Comparison of ENCODE assay signal across 8 cellular contexts in the genomic region with DNA sequence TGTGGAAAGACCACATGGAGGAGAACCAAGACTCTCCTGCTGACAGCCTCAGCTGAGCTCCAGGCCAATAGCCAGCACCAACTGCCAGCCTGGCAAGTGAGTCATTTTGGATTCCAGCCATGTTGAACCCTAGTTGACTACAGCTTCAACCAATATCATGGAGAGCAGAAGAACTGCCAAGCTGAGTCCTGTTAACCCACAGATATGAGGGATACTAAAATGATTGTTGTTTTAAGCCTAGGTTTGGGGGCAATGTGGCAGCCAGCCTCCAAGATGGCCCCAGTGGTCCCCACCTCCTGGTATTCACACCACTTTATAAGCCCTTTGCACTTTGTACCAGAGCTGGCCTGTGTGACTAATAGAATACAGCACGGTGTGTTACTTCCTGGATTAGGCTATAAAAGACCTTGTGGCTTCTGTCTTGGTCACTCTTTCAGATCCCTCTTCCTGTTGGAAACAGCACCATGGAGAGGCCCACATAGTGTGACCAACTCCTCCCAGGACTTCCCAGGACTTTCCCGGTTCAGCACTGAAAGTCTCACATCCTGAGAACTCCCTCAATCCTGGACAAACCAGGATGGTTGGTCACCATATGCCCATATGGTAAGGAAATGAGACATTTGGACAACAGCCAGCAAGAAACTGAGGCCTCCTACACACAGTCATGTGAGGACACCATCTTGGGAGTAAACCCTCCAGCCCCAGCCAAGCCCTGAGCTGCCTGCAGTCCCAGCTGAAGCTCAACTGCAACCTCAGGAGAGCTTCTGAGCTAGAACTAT. TPM values are rescaled to one million over a fixed set of nuclear protein-coding genes. Genes with fewer than 3 reads are reported as not detected.
DNase-seq lines count a peak whose midpoint lies in the region; ATAC-seq, FAIRE-seq and TF ChIP-seq lines count a peak whose summit lies in the region.
"Had no signal": no experiment of that assay in that cellular context is flagged by ENCODE, and none has a peak within 500 bp of the region (broad histone marks: within the 10 kb centered on the region; RNA-seq: fewer than 3 reads in every experiment).

No MANE protein-coding gene starts in this region.

- H3K27me3 ChIP-seq in pancreas = no peaks in the 10 kb centered on the region

- CTCF ChIA-PET in activated CD8-positive, alpha-beta memory T cell treated with anti-CD3 and anti-CD28 coated beads, Interleukin-2, amount 10 ng/mL, durations not matched to agents 7 days and 5 days (lab: Charles Lee) = no interaction called here

- H3K4me3 ChIP-seq in astrocyte of the spinal cord (ENCODE audit: low read depth, low read length) (no peak overlapping the region), pancreas (no peak overlapping the region)

- no peak overlapping the region for H3K27ac ChIP-seq in pancreas

- no peaks in the 10 kb centered on the region for H3K9me3 Mint-ChIP-seq in activated CD8-positive, alpha-beta memory T cell treated with anti-CD3 and anti-CD28 coated beads, Interleukin-2, amount 10 ng/mL, durations not matched to agents 7 days and 5 days (ENCODE audit: low read depth)

- intact Hi-C loops in pancreas (cut with DNase I) = no loop called here

- H3K4me1 Mint-ChIP-seq in activated CD8-positive, alpha-beta memory T cell treated with anti-CD3 and anti-CD28 coated beads, Interleukin-2, amount 10 ng/mL, durations not matched to agents 7 days and 5 days = peaks cover 5% of the 10 kb centered on the region
- H3K4me1 Mint-ChIP-seq: memory B cell had no signal

- in situ Hi-C loops in astrocyte of the spinal cord (cut with HindIII; ENCODE audit: low sequenced_read_pairs) = no loop called here

- no peak for FAIRE-seq in pancreas (lab: Jason Lieb, UNC)

- H3K9me3 ChIP-seq in pancreas = no peaks in the 10 kb centered on the region

- no peaks in the 10 kb centered on the region for H3K36me3 Mint-ChIP-seq in activated CD8-positive, alpha-beta memory T cell treated with anti-CD3 and anti-CD28 coated beads, Interleukin-2, amount 10 ng/mL, durations not matched to agents 7 days and 5 days
- H3K36me3 Mint-ChIP-seq: memory B cell had no signal

- 65 to 69% methylated on average over 2 of the region's 2 CpGs for WGBS in pancreas, 2 donors

- no peak overlapping the region for H3K4me3 Mint-ChIP-seq in activated CD8-positive, alpha-beta memory T cell treated with anti-CD3 and anti-CD28 coated beads, Interleukin-2, amount 10 ng/mL, durations not matched to agents 7 days and 5 days
- H3K4me3 Mint-ChIP-seq: memory B cell had no signal

- TF ChIP-seq CTCF in astrocyte of the spinal cord (IDR thresholded peaks at IDR 0.05; ENCODE audit: low read depth, low read length) (no peak), pancreas (IDR thresholded peaks at IDR 0.05) (no peak)

- no peaks in the 10 kb centered on the region for H3K27me3 Mint-ChIP-seq in activated CD8-positive, alpha-beta memory T cell treated with anti-CD3 and anti-CD28 coated beads, Interleukin-2, amount 10 ng/mL, durations not matched to agents 7 days and 5 days
- H3K27me3 Mint-ChIP-seq: memory B cell had no signal

- H3K36me3 ChIP-seq in pancreas = no peaks in the 10 kb centered on the region

- DNase-seq in astrocyte of the spinal cord (ENCODE audit: low read depth, low spot score) (peak; percentile 55), pancreas (peak in 2 of 6 donors; percentile 42 to 68), globus pallidus (ENCODE audit: low spot score) (no peak)
- no peak for DNase-seq in activated CD8-positive, alpha-beta memory T cell treated with anti-CD3 and anti-CD28 coated beads, Interleukin-2, amount 10 ng/mL, durations not matched to agents 7 days and 5 days

- peaks cover 0 to 13% (median under 1%) of the 10 kb centered on the region in 3 donors for H3K4me1 ChIP-seq in pancreas

- no peak overlapping the region for H3K27ac Mint-ChIP-seq in activated CD8-positive, alpha-beta memory T cell treated with anti-CD3 and anti-CD28 coated beads, Interleukin-2, amount 10 ng/mL, durations not matched to agents 7 days and 5 days
- H3K27ac Mint-ChIP-seq: memory B cell had no signal

- ATAC-seq in GM19452 (IDR thresholded peaks at IDR 0.05; ENCODE audit: unreplicated experiment) (peak; percentile 77), HG03571 (IDR thresholded peaks at IDR 0.05; ENCODE audit: unreplicated experiment) (peak; percentile 73), pancreas (peak; percentile 62 to 84 (median 77)), HG02623 (IDR thresholded peaks at IDR 0.05; ENCODE audit: unreplicated experiment) (no peak)
- ATAC-seq in activated CD8-positive, alpha-beta memory T cell treated with anti-CD3 and anti-CD28 coated beads, Interleukin-2, amount 10 ng/mL, durations not matched to agents 7 days and 5 days = no peak

RNA-seq across cellular contexts. Expression of a gene that starts 32.4 kb away (rescaled TPM):
- total RNA-seq in pancreas = 10 to 100 TPM; 52.0 to 92.9 (median 85.5) TPM
- polyA plus RNA-seq in pancreas = 10 to 100 TPM; 27.6 to 38.4 TPM
- 100 to 1,000 TPM; 193 to 263 TPM for total RNA-seq in activated CD8-positive, alpha-beta memory T cell treated with anti-CD3 and anti-CD28 coated beads, Interleukin-2, amount 10 ng/mL, durations not matched to agents 7 days and 5 days

Comparison
In these comparisons a context has a peak if more than half of its experiments do, and no peak if none do; other contexts are left out.
1. ATAC-seq: peak in GM19452 (single experiment), HG03571 (single experiment) and pancreas (4 of 4); none in HG02623 (single experiment) and activated CD8-positive, alpha-beta memory T cell treated with anti-CD3 and anti-CD28 coated beads, Interleukin-2, amount 10 ng/mL, durations not matched to agents 7 days and 5 days (single experiment).